ENCODE assay signal across 1 cellular context in genomic region chr3:71011565-71012287, GRCh38.
A peak's percentile ranks its signal among the peaks of the same experiment; 100 is the strongest.
TF ChIP-seq lines count a peak whose summit lies in the region.

No MANE protein-coding gene starts in this region.

TF ChIP-seq in GM12878, 131 proteins besides CTCF, POLR2A, EP300 and RAD21 (continued from another document):
- TF ChIP-seq BMI1 (IDR thresholded peaks at IDR 0.05; ENCODE audit: borderline replicate concordance) (peak; percentile 25; the same call in 1 of the 2 replicates), KAT2A (conservative IDR thresholded peaks at IDR 0.05; ENCODE audit: control insufficient read depth, low read depth, low read length) (no peak), ZNF384 (IDR thresholded peaks at IDR 0.05; ENCODE audit: borderline replicate concordance, low read depth, low read length) (no peak), IKZF2 (IDR thresholded peaks at IDR 0.05) (0 out of 4 replicates have a peak, but pooled peaks have one; percentile 39 to 48), DPF2 (IDR thresholded peaks at IDR 0.05) (peak; percentile 57), RUNX3 (IDR thresholded peaks at IDR 0.05; ENCODE audit: low read length) (peak; percentile 84), ZNF217 (IDR thresholded peaks at IDR 0.05) (0 out of 2 replicates have a peak, but pooled peaks have one; percentile 32), SKIL (IDR thresholded peaks at IDR 0.05; ENCODE audit: low read depth, poor library complexity, severe bottlenecking) (peak; percentile 56), IKZF1 (conservative IDR thresholded peaks at IDR 0.05) (peak; percentile 47; the same call in 1 of the 2 replicates), SMARCA5 (IDR thresholded peaks at IDR 0.05) (no peak), MTA2 (IDR thresholded peaks at IDR 0.05; ENCODE audit: low read depth) (peak; percentile 74), NFIC (IDR thresholded peaks at IDR 0.05; ENCODE audit: low read depth, low read length) (0 out of 2 replicates have a peak, but pooled peaks have one; percentile 20)
- TF ChIP-seq, protein P1, sequence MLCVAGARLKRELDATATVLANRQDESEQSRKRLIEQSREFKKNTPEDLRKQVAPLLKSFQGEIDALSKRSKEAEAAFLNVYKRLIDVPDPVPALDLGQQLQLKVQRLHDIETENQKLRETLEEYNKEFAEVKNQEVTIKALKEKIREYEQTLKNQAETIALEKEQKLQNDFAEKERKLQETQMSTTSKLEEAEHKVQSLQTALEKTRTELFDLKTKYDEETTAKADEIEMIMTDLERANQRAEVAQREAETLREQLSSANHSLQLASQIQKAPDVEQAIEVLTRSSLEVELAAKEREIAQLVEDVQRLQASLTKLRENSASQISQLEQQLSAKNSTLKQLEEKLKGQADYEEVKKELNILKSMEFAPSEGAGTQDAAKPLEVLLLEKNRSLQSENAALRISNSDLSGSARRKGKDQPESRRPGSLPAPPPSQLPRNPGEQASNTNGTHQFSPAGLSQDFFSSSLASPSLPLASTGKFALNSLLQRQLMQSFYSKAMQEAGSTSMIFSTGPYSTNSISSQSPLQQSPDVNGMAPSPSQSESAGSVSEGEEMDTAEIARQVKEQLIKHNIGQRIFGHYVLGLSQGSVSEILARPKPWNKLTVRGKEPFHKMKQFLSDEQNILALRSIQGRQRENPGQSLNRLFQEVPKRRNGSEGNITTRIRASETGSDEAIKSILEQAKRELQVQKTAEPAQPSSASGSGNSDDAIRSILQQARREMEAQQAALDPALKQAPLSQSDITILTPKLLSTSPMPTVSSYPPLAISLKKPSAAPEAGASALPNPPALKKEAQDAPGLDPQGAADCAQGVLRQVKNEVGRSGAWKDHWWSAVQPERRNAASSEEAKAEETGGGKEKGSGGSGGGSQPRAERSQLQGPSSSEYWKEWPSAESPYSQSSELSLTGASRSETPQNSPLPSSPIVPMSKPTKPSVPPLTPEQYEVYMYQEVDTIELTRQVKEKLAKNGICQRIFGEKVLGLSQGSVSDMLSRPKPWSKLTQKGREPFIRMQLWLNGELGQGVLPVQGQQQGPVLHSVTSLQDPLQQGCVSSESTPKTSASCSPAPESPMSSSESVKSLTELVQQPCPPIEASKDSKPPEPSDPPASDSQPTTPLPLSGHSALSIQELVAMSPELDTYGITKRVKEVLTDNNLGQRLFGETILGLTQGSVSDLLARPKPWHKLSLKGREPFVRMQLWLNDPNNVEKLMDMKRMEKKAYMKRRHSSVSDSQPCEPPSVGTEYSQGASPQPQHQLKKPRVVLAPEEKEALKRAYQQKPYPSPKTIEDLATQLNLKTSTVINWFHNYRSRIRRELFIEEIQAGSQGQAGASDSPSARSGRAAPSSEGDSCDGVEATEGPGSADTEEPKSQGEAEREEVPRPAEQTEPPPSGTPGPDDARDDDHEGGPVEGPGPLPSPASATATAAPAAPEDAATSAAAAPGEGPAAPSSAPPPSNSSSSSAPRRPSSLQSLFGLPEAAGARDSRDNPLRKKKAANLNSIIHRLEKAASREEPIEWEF (IDR thresholded peaks at IDR 0.05; ENCODE audit: insufficient replicate concordance, low read depth, low read length) = peak; percentile 96
